Comparison of ENCODE assay signal across 2 cellular contexts in genomic region chr6:21633511-21634109, GRCh38.
TF ChIP-seq lines count a peak whose summit lies in the region.

No MANE protein-coding gene starts in this region.

TF ChIP-seq in A549, 52 proteins besides CTCF, POLR2A, EP300 and RAD21:
- TF ChIP-seq HDAC2 (IDR thresholded peaks at IDR 0.05) (no peak), NR3C1 (IDR thresholded peaks at IDR 0.05) (no peak), EHMT2 (IDR thresholded peaks at IDR 0.05; ENCODE audit: low read depth) (no peak), PBX3 (IDR thresholded peaks at IDR 0.05) (no peak), GATA3 (IDR thresholded peaks at IDR 0.05; ENCODE audit: borderline replicate concordance) (no peak)

TF ChIP-seq in IMR-90, 13 proteins besides CTCF, POLR2A, EP300 and RAD21 (continued from another document):
- TF ChIP-seq USF2 (IDR thresholded peaks at IDR 0.05; ENCODE audit: low read depth, low read length) (no peak), BHLHE40 (IDR thresholded peaks at IDR 0.05; ENCODE audit: low read depth, low read length) (no peak), MAZ (IDR thresholded peaks at IDR 0.05; ENCODE audit: borderline replicate concordance, low read depth, low read length) (no peak), NFE2L2 (IDR thresholded peaks at IDR 0.05; ENCODE audit: low read depth, low read length) (no peak), CEBPB (IDR thresholded peaks at IDR 0.05; ENCODE audit: low read depth, low read length) (no peak), RCOR1 (IDR thresholded peaks at IDR 0.05; ENCODE audit: insufficient replicate concordance, low read length) (no peak), CHD1 (IDR thresholded peaks at IDR 0.05; ENCODE audit: low read depth, low read length) (no peak), FOS (IDR thresholded peaks at IDR 0.05; ENCODE audit: low read depth, low read length) (no peak), MAFK (IDR thresholded peaks at IDR 0.05; ENCODE audit: low read depth, low read length) (no peak), MXI1 (IDR thresholded peaks at IDR 0.05; ENCODE audit: borderline replicate concordance, low read depth, low read length) (no peak), RFX5 (IDR thresholded peaks at IDR 0.05; ENCODE audit: low read depth, low read length) (no peak), ELK1 (IDR thresholded peaks at IDR 0.05; ENCODE audit: borderline replicate concordance, low read depth, low read length) (no peak)
TF ChIP-seq in IMR-90: peak in this region for 0.
